31 cellular contexts compared by ENCODE assay signal in genomic region chr3:184506579-184506978, GRCh38. TPM values are rescaled to one million over a fixed set of nuclear protein-coding genes. Genes with fewer than 3 reads are reported as not detected.
DNase-seq lines count a peak whose midpoint lies in the region; ATAC-seq, FAIRE-seq and TF ChIP-seq lines count a peak whose summit lies in the region.
"Had no signal": no experiment of that assay in that cellular context is flagged by ENCODE, and none has a peak within 500 bp of the region (broad histone marks: within the 10 kb centered on the region; RNA-seq: fewer than 3 reads in every experiment).

No MANE protein-coding gene starts in this region.

- no peak overlapping the region for H2AFZ ChIP-seq in astrocyte (ENCODE audit: low read depth, low read length)

- TF ChIP-seq CTCF in astrocyte (IDR thresholded peaks at IDR 0.05; ENCODE audit: insufficient read depth, low read depth, low read length) (no peak), foreskin keratinocyte (conservative IDR thresholded peaks at IDR 0.05) (no peak), brain microvascular endothelial cell (IDR thresholded peaks at IDR 0.05; ENCODE audit: low read depth, low read length, missing control alignments) (no peak)

- H3K4me1 ChIP-seq in astrocyte (ENCODE audit: insufficient read depth, low read length) (no peaks in the 10 kb centered on the region), foreskin keratinocyte (no peaks in the 10 kb centered on the region)
- H3K4me1 ChIP-seq: left ventricle myocardium inferior, spleen, suprapubic skin had no signal

- peaks cover 65% of the 10 kb centered on the region for H3K27me3 Mint-ChIP-seq in astrocyte (ENCODE audit: low read depth, unreplicated experiment)

- H3K9me3 ChIP-seq in astrocyte (ENCODE audit: insufficient read depth, low read depth, low read length) = peaks cover 5% of the 10 kb centered on the region

- H3K27me3 ChIP-seq in astrocyte (ENCODE audit: insufficient read depth, low read length) = peaks cover 27% of the 10 kb centered on the region
- H3K27me3 ChIP-seq in foreskin keratinocyte = peaks cover 52% of the 10 kb centered on the region
- peaks cover 33% of the 10 kb centered on the region for H3K27me3 ChIP-seq in brain microvascular endothelial cell (replicated peaks)

- H3K27ac Mint-ChIP-seq in astrocyte (ENCODE audit: unreplicated experiment) = no peak overlapping the region
- H3K27ac Mint-ChIP-seq: activated B cell treated with CpG ODN at 0.5 μM for 24 hours; activated naive CD4-positive, alpha-beta T cell treated with anti-CD3 and anti-CD28 coated beads, Interleukin-2, amount 50 U/mL, for 72 hours; naive thymus-derived CD8-positive, alpha-beta T cell; stimulated activated effector memory CD8-positive, alpha-beta T cell treated with anti-CD3 and anti-CD28 coated beads, Interleukin-12 subunit alpha, Interleukin-12 subunit beta, amount 100 ng/mL, for 72 hours had no signal

- in situ Hi-C loops in brain microvascular endothelial cell (cut with HindIII; ENCODE audit: low pct_ligation_motif_present, low sequenced_read_pairs) = no loop called here

- no peak overlapping the region for H3K4me3 Mint-ChIP-seq in astrocyte (ENCODE audit: unreplicated experiment)
- H3K4me3 Mint-ChIP-seq: activated B cell treated with CpG ODN at 0.5 μM for 24 hours; naive thymus-derived CD8-positive, alpha-beta T cell; stimulated activated effector memory CD8-positive, alpha-beta T cell treated with anti-CD3 and anti-CD28 coated beads, Interleukin-12 subunit alpha, Interleukin-12 subunit beta, amount 100 ng/mL, for 72 hours had no signal

- no peaks in the 10 kb centered on the region for H3K4me1 Mint-ChIP-seq in astrocyte (ENCODE audit: low read depth, unreplicated experiment)
- H3K4me1 Mint-ChIP-seq: activated B cell treated with CpG ODN at 0.5 μM for 24 hours; naive thymus-derived CD8-positive, alpha-beta T cell; stimulated activated effector memory CD8-positive, alpha-beta T cell treated with anti-CD3 and anti-CD28 coated beads, Interleukin-12 subunit alpha, Interleukin-12 subunit beta, amount 100 ng/mL, for 72 hours had no signal

- H4K20me1 ChIP-seq in astrocyte (ENCODE audit: insufficient read depth, low read length) = no peaks in the 10 kb centered on the region

- ATAC-seq in foreskin keratinocyte (peak; percentile 47), HG02623 (IDR thresholded peaks at IDR 0.05; ENCODE audit: unreplicated experiment) (no peak), HG02763 (IDR thresholded peaks at IDR 0.05; ENCODE audit: unreplicated experiment) (no peak)
- ATAC-seq: activated naive CD4-positive, alpha-beta T cell treated with anti-CD3 and anti-CD28 coated beads, Interleukin-2, amount 50 U/mL, for 72 hours; naive thymus-derived CD8-positive, alpha-beta T cell; stimulated activated effector memory CD8-positive, alpha-beta T cell treated with anti-CD3 and anti-CD28 coated beads, Interleukin-12 subunit alpha, Interleukin-12 subunit beta, amount 100 ng/mL, for 72 hours had no signal

- no peak for FAIRE-seq in astrocyte (lab: Jason Lieb, UNC)
- FAIRE-seq: islet of Langerhans had no signal

- no peak overlapping the region for H3K9ac ChIP-seq in astrocyte (ENCODE audit: low read length)

- no peak overlapping the region for H3K4me2 ChIP-seq in astrocyte (ENCODE audit: low read length)

- H3K79me2 ChIP-seq in astrocyte (ENCODE audit: insufficient read depth, low read length) = no peaks in the 10 kb centered on the region

- H3K4me3 ChIP-seq in astrocyte (ENCODE audit: insufficient read depth, low read depth, low read length) = no peak overlapping the region
- H3K4me3 ChIP-seq in brain microvascular endothelial cell (ENCODE audit: low read depth, low read length) = no peak overlapping the region
- H3K4me3 ChIP-seq: left ventricle myocardium inferior, spleen, suprapubic skin had no signal

- H3K27ac ChIP-seq in astrocyte (ENCODE audit: low read depth, low read length) = no peak overlapping the region
- H3K27ac ChIP-seq in foreskin keratinocyte = no peak overlapping the region
- no peak overlapping the region for H3K27ac ChIP-seq in brain microvascular endothelial cell
- H3K27ac ChIP-seq: left ventricle myocardium inferior, spleen, suprapubic skin had no signal

- H3K36me3 Mint-ChIP-seq in astrocyte (ENCODE audit: low read depth, unreplicated experiment) = peaks cover 1% of the 10 kb centered on the region
- H3K36me3 Mint-ChIP-seq: stimulated activated effector memory CD8-positive, alpha-beta T cell treated with anti-CD3 and anti-CD28 coated beads, Interleukin-12 subunit alpha, Interleukin-12 subunit beta, amount 100 ng/mL, for 72 hours had no signal

- H3K9me3 Mint-ChIP-seq in astrocyte (ENCODE audit: unreplicated experiment) = peaks cover 17% of the 10 kb centered on the region

- peak; percentile 75 for DNase-seq in DMS 273 (lab: John Stamatoyannopoulos, UW; ENCODE audit: unreplicated experiment)
- peak; percentile 48 for DNase-seq in HT1080 (ENCODE audit: low read depth)
- DNase-seq in astrocyte (ENCODE audit: low read depth) = peak; percentile 47
- peak in 1 of 2 donors; percentile 25 for DNase-seq in foreskin keratinocyte
- no peak for DNase-seq in brain microvascular endothelial cell
- DNase-seq: activated B cell treated with CpG ODN at 0.5 μM for 24 hours; activated CD4-positive, alpha-beta T cell treated with anti-CD3 and anti-CD28 coated beads, Interleukin-2, amount 50 U/mL, for 4 hours; activated CD8-positive, alpha-beta memory T cell treated with anti-CD3 and anti-CD28 coated beads, Interleukin-2, amount 50 U/mL, for 4 hours; aorta; central memory CD4-positive, alpha-beta T cell; erythroblast; GDM1; Kasumi-1; left ventricle myocardium inferior; midbrain; naive thymus-derived CD8-positive, alpha-beta T cell; NCI-H1092; NCI-H2081; NCI-H345; NCI-H748 treated with DMSO at 0.1 percent for 48 hours; occipital lobe; retina; spleen; stimulated activated CD4-positive, alpha-beta T cell treated with anti-CD3 and anti-CD28 coated beads, Interleukin-2, amount 100 ng/mL, for 48 hours; T1000 had no signal

- H3K36me3 ChIP-seq in astrocyte (ENCODE audit: insufficient read depth, low read length) (no peaks in the 10 kb centered on the region), brain microvascular endothelial cell (replicated peaks) (no peaks in the 10 kb centered on the region)
- H3K36me3 ChIP-seq: left ventricle myocardium inferior, spleen, suprapubic skin had no signal

RNA-seq across cellular contexts. Expression of gene EPHB3, which starts 55.0 kb away (rescaled TPM):
- 0.94 and 1.00 TPM in 2 replicates for total RNA-seq in HT1080 (2014; rRNA removed; shearing (Covaris generic))
- polyA plus RNA-seq in HT1080 (2015; cell fraction: cytosol; rRNA removed) = 0.33 and 0.57 TPM in 2 replicates
- polyA plus RNA-seq in HT1080 (2015; cell fraction: nucleus; rRNA removed) = 1.3 TPM in 2 replicates
- total RNA-seq in astrocyte (17.2 and 27.0 TPM in 2 replicates), foreskin keratinocyte (5.2 and 10.8 TPM in 2 replicates)
- 4.3 and 6.5 TPM in 2 replicates for polyA plus RNA-seq in foreskin keratinocyte
- total RNA-seq: naive thymus-derived CD8-positive, alpha-beta T cell had no signal
